16 cellular contexts compared by ENCODE assay signal in the genomic region with DNA sequence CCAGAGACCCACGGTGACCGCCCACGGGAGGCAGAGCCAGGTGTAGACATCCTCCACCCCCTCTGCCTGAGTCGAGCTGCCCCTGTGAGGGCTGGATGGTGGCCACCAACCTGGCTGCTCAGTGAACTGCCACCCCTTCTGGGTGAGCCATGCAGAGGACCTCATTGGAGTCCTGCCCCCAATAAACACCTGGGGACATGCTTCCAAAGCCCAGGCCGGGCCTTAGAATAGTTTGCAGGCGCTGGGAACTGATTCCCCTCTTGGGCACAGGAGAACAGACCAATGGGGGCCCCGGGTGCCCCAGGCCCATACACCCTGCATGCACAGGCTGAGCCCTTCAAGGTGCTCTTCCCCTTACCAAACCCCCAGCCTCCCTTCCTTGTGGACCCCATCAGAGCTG. TPM values are rescaled to one million over a fixed set of nuclear protein-coding genes. Genes with fewer than 3 reads are reported as not detected.
DNase-seq lines count a peak whose midpoint lies in the region; ATAC-seq, FAIRE-seq and TF ChIP-seq lines count a peak whose summit lies in the region.
"Had no signal": no experiment of that assay in that cellular context is flagged by ENCODE, and none has a peak within 500 bp of the region (broad histone marks: within the 10 kb centered on the region; RNA-seq: fewer than 3 reads in every experiment).

No MANE protein-coding gene starts in this region.

- H3K27ac ChIP-seq in SK-N-SH (ENCODE audit: low read depth in 2 of 2, low read length in 1 of 2) (no peak overlapping the region), Peyer's patch (no peak overlapping the region)
- H3K27ac ChIP-seq: 22Rv1; BLaER1 treated with 17β-estradiol and CSF1 and Interleukin-3, amounts not matched to agents 10 nM and 100 nM; HL-60 had no signal

- H3K9me2 ChIP-seq in SK-N-SH: no peaks in the 10 kb centered on the region

- no peaks in the 10 kb centered on the region for H3K27me3 Mint-ChIP-seq in chondrocyte (ENCODE audit: low read depth)
- peaks cover 23% of the 10 kb centered on the region for H3K27me3 Mint-ChIP-seq in T-helper 17 cell

- H4K20me1 ChIP-seq in SK-N-SH (ENCODE audit: insufficient read depth): no peaks in the 10 kb centered on the region
- H4K20me1 ChIP-seq: BLaER1 treated with 17β-estradiol and CSF1 and Interleukin-3, amounts not matched to agents 10 nM and 100 nM had no signal

- H3K36me3 Mint-ChIP-seq in chondrocyte (ENCODE audit: low read depth) (no peaks in the 10 kb centered on the region), T-helper 17 cell (ENCODE audit: low read depth) (no peaks in the 10 kb centered on the region)
- H3K36me3 Mint-ChIP-seq: CD4-positive, CD25-positive, alpha-beta regulatory T cell had no signal

- H3K9me3 ChIP-seq in SK-N-SH (no peaks in the 10 kb centered on the region), Peyer's patch (no peaks in the 10 kb centered on the region), T-helper 17 cell (ENCODE audit: control insufficient read depth, low read length, poor library complexity, severe bottlenecking) (no peaks in the 10 kb centered on the region)
- H3K9me3 ChIP-seq: BLaER1 treated with 17β-estradiol and CSF1 and Interleukin-3, amounts not matched to agents 10 nM and 100 nM; HAP-1 had no signal

- no peaks in the 10 kb centered on the region for H3K79me2 ChIP-seq in SK-N-SH (ENCODE audit: insufficient read depth)

- TF ChIP-seq CTCF in SK-N-SH (IDR thresholded peaks at IDR 0.05): no peak
- TF ChIP-seq CTCF in chondrocyte (IDR thresholded peaks at IDR 0.05): no peak
- TF ChIP-seq CTCF in Peyer's patch (IDR thresholded peaks at IDR 0.05): no peak

- H3K4me1 ChIP-seq in SK-N-SH (ENCODE audit: control insufficient read depth in 1 of 2, insufficient read depth in 2 of 2, low read depth in 1 of 2, low read length in 1 of 2): no peaks in the 10 kb centered on the region
- H3K4me1 ChIP-seq in Peyer's patch: no peaks in the 10 kb centered on the region
- H3K4me1 ChIP-seq: BLaER1 treated with 17β-estradiol and CSF1 and Interleukin-3, amounts not matched to agents 10 nM and 100 nM; HAP-1 had no signal

- CTCF ChIA-PET in SK-N-SH (lab: Yijun Ruan, JAX): interaction anchor here (1.1 kb wide), 1 partner anchor 62 kb away, joined by 3 read pairs; no protein-coding TSS in a partner anchor

- H3K4me1 Mint-ChIP-seq in chondrocyte (ENCODE audit: low read depth) (no peaks in the 10 kb centered on the region), T-helper 17 cell (peaks cover 3% of the 10 kb centered on the region)
- H3K4me1 Mint-ChIP-seq: CD4-positive, CD25-positive, alpha-beta regulatory T cell had no signal

- H3K4me2 ChIP-seq in SK-N-SH: no peak overlapping the region
- H3K4me2 ChIP-seq: BLaER1 treated with 17β-estradiol and CSF1 and Interleukin-3, amounts not matched to agents 10 nM and 100 nM had no signal

- ATAC-seq in SK-N-SH treated with all-trans-retinoic acid at 6 μM for 48 hours (no peak), T-helper 17 cell (no peak)
- ATAC-seq: GM12878 had no signal

- H3K4me3 Mint-ChIP-seq in chondrocyte (ENCODE audit: unreplicated experiment) (no peak overlapping the region), T-helper 17 cell (no peak overlapping the region)
- H3K4me3 Mint-ChIP-seq: CD4-positive, CD25-positive, alpha-beta regulatory T cell had no signal

- no peak for TF ChIP-seq EP300 in SK-N-SH (IDR thresholded peaks at IDR 0.05; ENCODE audit: borderline replicate concordance in 1 of 2, low read depth in 1 of 2, low read length in 1 of 2)

- no peak for TF ChIP-seq RAD21 in SK-N-SH (IDR thresholded peaks at IDR 0.05; ENCODE audit: low read length)

- H3K36me3 ChIP-seq in SK-N-SH (replicated peaks in 1 of 2; ENCODE audit: control insufficient read depth in 1 of 2, insufficient read depth in 2 of 2, low read length in 1 of 2) (no peaks in the 10 kb centered on the region), Peyer's patch (no peaks in the 10 kb centered on the region)
- H3K36me3 ChIP-seq: BLaER1 treated with 17β-estradiol and CSF1 and Interleukin-3, amounts not matched to agents 10 nM and 100 nM; HAP-1 had no signal

- WGBS in SK-N-SH (ENCODE audit: low lambda C conversion rate): 14% methylated on average over 1 of the region's 7 CpGs

- H3K27me3 ChIP-seq in SK-N-SH (ENCODE audit: insufficient read depth) (no peaks in the 10 kb centered on the region), Peyer's patch (no peaks in the 10 kb centered on the region)
- H3K27me3 ChIP-seq: BLaER1 treated with 17β-estradiol and CSF1 and Interleukin-3, amounts not matched to agents 10 nM and 100 nM had no signal

- POLR2A ChIA-PET in SK-N-SH (lab: Yijun Ruan, JAX): no interaction called here

- H3K9ac ChIP-seq in SK-N-SH: no peak overlapping the region
- H3K9ac ChIP-seq: BLaER1 treated with 17β-estradiol and CSF1 and Interleukin-3, amounts not matched to agents 10 nM and 100 nM had no signal

- intact Hi-C loops in posterior vena cava (cut with DNase I): no loop called here

- no peak overlapping the region for H3K4me3 ChIP-seq in SK-N-SH (ENCODE audit: low read depth in 2 of 2, low read length in 1 of 2)
- no peak overlapping the region for H3K4me3 ChIP-seq in Peyer's patch
- H3K4me3 ChIP-seq: BLaER1 treated with 17β-estradiol and CSF1 and Interleukin-3, amounts not matched to agents 10 nM and 100 nM; GM12878; HAP-1 had no signal

- in situ Hi-C loops in KBM-7 (cut with MboI; ENCODE audit: low pct_unique_long_range_greater_than_20kb, low sequenced_read_pairs): no loop called here

- H3K27ac Mint-ChIP-seq in chondrocyte (ENCODE audit: unreplicated experiment) (no peak overlapping the region), T-helper 17 cell (no peak overlapping the region)
- H3K27ac Mint-ChIP-seq: CD4-positive, CD25-positive, alpha-beta regulatory T cell had no signal

- H2AFZ ChIP-seq in SK-N-SH (ENCODE audit: low read depth): no peak overlapping the region

- no peaks in the 10 kb centered on the region for H3F3A ChIP-seq in SK-N-SH (replicated peaks; ENCODE audit: insufficient read depth)

- no peak for FAIRE-seq in urothelium cell line (lab: Jason Lieb, UNC)
- FAIRE-seq: GM12878 had no signal

- no peak for TF ChIP-seq POLR2A in Peyer's patch (IDR thresholded peaks at IDR 0.05)

- DNase-seq in SK-N-SH: peak; percentile 14
- peak; percentile 68 for DNase-seq in chondrocyte (ENCODE audit: low spot score)
- peak; percentile 71 for DNase-seq in posterior vena cava (ENCODE audit: low spot score)
- DNase-seq in Peyer's patch: no peak
- DNase-seq in KBM-7: no peak
- DNase-seq in urothelium cell line (ENCODE audit: low spot score): no peak
- DNase-seq in T-helper 17 cell: no peak
- DNase-seq: CD4-positive, CD25-positive, alpha-beta regulatory T cell; DMS 273 treated with DMSO at 0.1 percent for 48 hours; GOT3 had no signal

- H3K9me3 Mint-ChIP-seq in chondrocyte (ENCODE audit: low read depth): no peaks in the 10 kb centered on the region
- H3K9me3 Mint-ChIP-seq: CD4-positive, CD25-positive, alpha-beta regulatory T cell had no signal

TF ChIP-seq in SK-N-SH, 30 proteins besides CTCF, POLR2A, EP300 and RAD21 (continues in another document):
- TF ChIP-seq, protein P1, sequence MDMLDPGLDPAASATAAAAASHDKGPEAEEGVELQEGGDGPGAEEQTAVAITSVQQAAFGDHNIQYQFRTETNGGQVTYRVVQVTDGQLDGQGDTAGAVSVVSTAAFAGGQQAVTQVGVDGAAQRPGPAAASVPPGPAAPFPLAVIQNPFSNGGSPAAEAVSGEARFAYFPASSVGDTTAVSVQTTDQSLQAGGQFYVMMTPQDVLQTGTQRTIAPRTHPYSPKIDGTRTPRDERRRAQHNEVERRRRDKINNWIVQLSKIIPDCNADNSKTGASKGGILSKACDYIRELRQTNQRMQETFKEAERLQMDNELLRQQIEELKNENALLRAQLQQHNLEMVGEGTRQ (IDR thresholded peaks at IDR 0.05; ENCODE audit: borderline replicate concordance, low read depth, low read length): no peak
- TF ChIP-seq, protein P2, sequence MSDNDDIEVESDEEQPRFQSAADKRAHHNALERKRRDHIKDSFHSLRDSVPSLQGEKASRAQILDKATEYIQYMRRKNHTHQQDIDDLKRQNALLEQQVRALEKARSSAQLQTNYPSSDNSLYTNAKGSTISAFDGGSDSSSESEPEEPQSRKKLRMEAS (IDR thresholded peaks at IDR 0.05; ENCODE audit: low read depth): no peak
- TF ChIP-seq RXRA (IDR thresholded peaks at IDR 0.05; ENCODE audit: borderline replicate concordance, low read depth) (no peak), YY1 (IDR thresholded peaks at IDR 0.05; ENCODE audit: low read depth) (no peak), POLR2AphosphoS5 (IDR thresholded peaks at IDR 0.05; ENCODE audit: low read depth, low read length) (no peak)

TF ChIP-seq in SK-N-SH treated with all-trans-retinoic acid at 6 μM for 48 hours, 23 proteins besides CTCF, POLR2A, EP300 and RAD21:
- TF ChIP-seq GLIS3 (CRISPR knock-in tag; IDR thresholded peaks at IDR 0.05) (no peak), TOX (CRISPR knock-in tag; IDR thresholded peaks at IDR 0.05; ENCODE audit: borderline replicate concordance) (no peak), CSDC2 (CRISPR knock-in tag; IDR thresholded peaks at IDR 0.05) (no peak), TCF4 (CRISPR knock-in tag; IDR thresholded peaks at IDR 0.05; ENCODE audit: borderline replicate concordance) (no peak), ZC3H10 (CRISPR knock-in tag; IDR thresholded peaks at IDR 0.05) (no peak), ARNTL (CRISPR knock-in tag; IDR thresholded peaks at IDR 0.05; ENCODE audit: borderline replicate concordance, low read depth) (no peak)

RNA-seq across cellular contexts. Expression of a gene that starts 38.1 kb away (rescaled TPM):
- 8.1 and 8.9 TPM in 2 replicates for polyA plus RNA-seq in SK-N-SH (2012; rRNA removed)
- polyA plus RNA-seq in SK-N-SH (2012; cell fraction: cytosol; rRNA removed): 7.2 and 8.7 TPM in 2 replicates
- 10.5 and 13.5 TPM in 2 replicates for polyA plus RNA-seq in SK-N-SH (2012; cell fraction: nucleus; rRNA removed)
- 16.8 to 46.1 TPM (median 18.8 TPM) in 3 replicates for total RNA-seq in chondrocyte
- total RNA-seq in posterior vena cava: 10 to 100 TPM; 75.4 to 83.3 TPM
- total RNA-seq in Peyer's patch: 10 to 100 TPM in 2 of 4 donors, 1 to 10 TPM in 2; 4.9 to 86.6 (median 13.1) TPM
- 1 to 10 TPM in 1 of 2 donors, under 1 TPM in 1; 0.80 to 2.1 TPM for total RNA-seq in T-helper 17 cell
- total RNA-seq: CD4-positive, CD25-positive, alpha-beta regulatory T cell had no signal

Comparison
In these comparisons a context has a peak if more than half of its experiments do, and no peak if none do; other contexts are left out.
1. DNase-seq: peak in SK-N-SH (single experiment), chondrocyte (single experiment) and posterior vena cava (single experiment); none in Peyer's patch (0 of 3), KBM-7 (single experiment), urothelium cell line (single experiment) and T-helper 17 cell (0 of 3).